Comparison of ENCODE assay signal across 8 cellular contexts in the genomic region with DNA sequence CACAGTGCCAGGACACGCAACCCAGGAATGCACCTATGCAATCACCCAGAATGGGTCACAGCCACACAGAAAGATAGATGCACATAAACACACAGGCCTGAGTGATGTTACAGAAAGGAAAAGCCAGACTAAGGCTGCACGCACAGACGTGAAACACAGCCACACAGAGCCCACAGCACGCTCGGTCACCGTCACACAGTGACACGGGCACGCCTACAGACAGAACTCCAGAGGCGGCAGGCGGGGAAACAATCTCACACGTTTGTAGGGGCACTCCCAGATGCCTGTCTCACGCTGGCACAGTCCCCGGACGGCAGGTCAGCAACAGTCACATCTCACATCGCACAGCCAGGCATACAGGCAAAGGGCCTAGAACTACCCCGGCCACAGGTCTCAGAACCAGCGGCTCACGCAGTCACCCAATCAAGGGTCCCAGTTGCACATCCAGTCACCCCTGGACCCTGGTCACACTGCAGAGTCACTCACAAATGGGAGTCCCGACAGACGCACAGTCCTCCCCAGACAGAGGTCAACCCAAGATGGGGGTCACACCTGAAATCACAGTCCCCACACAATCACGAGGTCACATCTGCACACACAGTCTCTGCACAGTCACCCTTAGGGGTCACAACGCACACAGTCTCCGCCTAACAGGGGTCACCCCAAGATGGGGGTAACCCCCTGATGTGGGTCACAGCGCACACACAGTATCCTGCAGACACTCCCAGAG. TPM values are rescaled to one million over a fixed set of nuclear protein-coding genes. Genes with fewer than 3 reads are reported as not detected.
DNase-seq lines count a peak whose midpoint lies in the region; ATAC-seq and TF ChIP-seq lines count a peak whose summit lies in the region.

No MANE protein-coding gene starts in this region.

- H3K4me1 Mint-ChIP-seq in activated T-cell treated with anti-CD3 and anti-CD28 coated beads, Interleukin-2, amount 50 U/mL, for 72 hours (ENCODE audit: low read depth): peaks cover 53% of the 10 kb centered on the region

- no peaks in the 10 kb centered on the region for H3K9me2 ChIP-seq in OCI-LY1 (ENCODE audit: low read depth, low read length)

- peak overlapping the region; percentile 68 for H3K4me3 ChIP-seq in GM12875 (ENCODE audit: low read depth, low read length)
- H3K4me3 ChIP-seq in OCI-LY1 (ENCODE audit: low read depth, low read length, poor library complexity, severe bottlenecking): peak overlapping the region; percentile 95
- H3K4me3 ChIP-seq in fibroblast of lung (replicated peaks in 1 of 4; ENCODE audit: control extremely low read depth in 1 of 4, insufficient read depth in 1 of 4, low read depth in 3 of 4, low read length in 4 of 4): peak overlapping the region; percentile 93 to 100 (median 97)
- peak overlapping the region; percentile 66 for H3K4me3 ChIP-seq in neuron (ENCODE audit: low read length)
- peak overlapping the region; percentile 77 for H3K4me3 ChIP-seq in thymus (ENCODE audit: low read length)

- H3K27ac ChIP-seq in OCI-LY1 (ENCODE audit: low read depth, low read length, poor library complexity, severe bottlenecking) (peak overlapping the region; percentile 44), fibroblast of lung (ENCODE audit: insufficient read depth, low read length) (peak overlapping the region; percentile 100), thymus (ENCODE audit: low read depth) (peak overlapping the region; percentile 85)

- no peaks in the 10 kb centered on the region for H3K9me3 ChIP-seq in OCI-LY1 (ENCODE audit: low read length)
- no peaks in the 10 kb centered on the region for H3K9me3 ChIP-seq in fibroblast of lung (ENCODE audit: control insufficient read depth, insufficient read depth, low read depth, low read length)
- H3K9me3 ChIP-seq in neuron (ENCODE audit: low read length): peaks cover 5% of the 10 kb centered on the region
- no peaks in the 10 kb centered on the region for H3K9me3 ChIP-seq in thymus (ENCODE audit: control insufficient read depth)

- no peaks in the 10 kb centered on the region for H3F3A ChIP-seq in OCI-LY1 (ENCODE audit: insufficient read depth, low read length)

- H3K4me2 ChIP-seq in OCI-LY1 (ENCODE audit: low read length) (peak overlapping the region; percentile 95), fibroblast of lung (ENCODE audit: extremely low read depth, insufficient read depth, low read length) (peak overlapping the region; percentile 99)

- H3K27me3 Mint-ChIP-seq in activated T-cell treated with anti-CD3 and anti-CD28 coated beads, Interleukin-2, amount 50 U/mL, for 72 hours (ENCODE audit: low read depth): peaks cover 6% of the 10 kb centered on the region

- WGBS in thymus: 48% methylated on average over 24 of the region's 24 CpGs

- H3K4me1 ChIP-seq in OCI-LY1 (ENCODE audit: insufficient read depth, low read length, severe bottlenecking) (peaks cover 16% of the 10 kb centered on the region), fibroblast of lung (ENCODE audit: control insufficient read depth, extremely low read depth, insufficient read depth, low read length) (peaks cover 27% of the 10 kb centered on the region), neuron (ENCODE audit: insufficient read depth, low read length) (peaks cover 26% of the 10 kb centered on the region), thymus (ENCODE audit: control insufficient read depth, insufficient read depth, low read length) (peaks cover 3% of the 10 kb centered on the region)

- peaks cover 0 to 4% of the 10 kb centered on the region in 2 donors for H3K9me3 Mint-ChIP-seq in activated T-cell treated with anti-CD3 and anti-CD28 coated beads, Interleukin-2, amount 50 U/mL, for 72 hours

- ATAC-seq in HG02571 (IDR thresholded peaks at IDR 0.05; ENCODE audit: unreplicated experiment) (peak; percentile 14), GM18519 (IDR thresholded peaks at IDR 0.05; ENCODE audit: low FRiP score, unreplicated experiment) (no peak)
- peak; percentile 54 to 64 for ATAC-seq in activated T-cell treated with anti-CD3 and anti-CD28 coated beads, Interleukin-2, amount 50 U/mL, for 72 hours (replicated peaks in 1 of 2)

- peak overlapping the region; percentile 64 for H3K27ac Mint-ChIP-seq in activated T-cell treated with anti-CD3 and anti-CD28 coated beads, Interleukin-2, amount 50 U/mL, for 72 hours

- H4K20me1 ChIP-seq in OCI-LY1 (ENCODE audit: insufficient read depth, low read length) (no peaks in the 10 kb centered on the region), fibroblast of lung (ENCODE audit: control insufficient read depth, extremely low read depth, insufficient read depth, low read length) (no peaks in the 10 kb centered on the region)

- H2AFZ ChIP-seq in OCI-LY1 (ENCODE audit: low read length): no peak overlapping the region
- no peak overlapping the region for H2AFZ ChIP-seq in fibroblast of lung (ENCODE audit: low read length)
- no peak overlapping the region for H2AFZ ChIP-seq in neuron (ENCODE audit: low read depth, low read length)

- peaks cover 3 to 15% of the 10 kb centered on the region in 2 donors for H3K36me3 Mint-ChIP-seq in activated T-cell treated with anti-CD3 and anti-CD28 coated beads, Interleukin-2, amount 50 U/mL, for 72 hours (ENCODE audit: insufficient read depth in 2 of 2)

- peak overlapping the region; percentile 85 to 89 for H3K4me3 Mint-ChIP-seq in activated T-cell treated with anti-CD3 and anti-CD28 coated beads, Interleukin-2, amount 50 U/mL, for 72 hours

- H3K36me3 ChIP-seq in OCI-LY1 (ENCODE audit: insufficient read depth, low read length) (no peaks in the 10 kb centered on the region; the same call in 1 of the 2 replicates), fibroblast of lung (ENCODE audit: control insufficient read depth, insufficient read depth, low read length) (peaks cover 1% of the 10 kb centered on the region), neuron (ENCODE audit: insufficient read depth, low read length) (peaks cover 17% of the 10 kb centered on the region), thymus (ENCODE audit: control insufficient read depth, insufficient read depth) (no peaks in the 10 kb centered on the region)

- H3K9ac ChIP-seq in OCI-LY1 (ENCODE audit: low read length): peak overlapping the region; percentile 92
- peak overlapping the region; percentile 97 for H3K9ac ChIP-seq in fibroblast of lung (ENCODE audit: insufficient read depth, low read length)

- H3K27me3 ChIP-seq in OCI-LY1 (ENCODE audit: insufficient read depth, low read length) (no peaks in the 10 kb centered on the region), fibroblast of lung (ENCODE audit: control insufficient read depth, insufficient read depth, low read length) (no peaks in the 10 kb centered on the region), neuron (ENCODE audit: insufficient read depth, low read length) (no peaks in the 10 kb centered on the region), thymus (ENCODE audit: control insufficient read depth, insufficient read depth) (peaks cover 2% of the 10 kb centered on the region)

- peak; percentile 68 to 71 for DNase-seq in activated T-cell treated with anti-CD3 and anti-CD28 coated beads, Interleukin-2, amount 50 U/mL, for 72 hours
- peak; percentile 78 to 89 for DNase-seq in fibroblast of lung (ENCODE audit: low read depth in 2 of 2)

- H3K79me2 ChIP-seq in OCI-LY1 (ENCODE audit: insufficient read depth, low read length) (0 out of 2 replicates have a peak, but pooled peaks cover 3% of the 10 kb centered on the region), fibroblast of lung (ENCODE audit: control insufficient read depth, insufficient read depth, low read length) (peaks cover 49% of the 10 kb centered on the region)

- no peak for TF ChIP-seq CTCF in GM12875 (IDR thresholded peaks at IDR 0.05; ENCODE audit: borderline replicate concordance, insufficient read depth, low read depth, low read length)
- TF ChIP-seq CTCF in OCI-LY1 (IDR thresholded peaks at IDR 0.05; ENCODE audit: low read length): no peak
- no peak for TF ChIP-seq CTCF in fibroblast of lung (conservative IDR thresholded peaks at IDR 0.05 in 1 of 2, IDR thresholded peaks at IDR 0.05 in 1 of 2; ENCODE audit: low read depth in 1 of 2, low read length in 2 of 2)

RNA-seq across cellular contexts. Expression of gene SSH1, which starts 0.8 kb away (rescaled TPM):
- 10 to 100 TPM; 33.8 to 48.8 TPM for total RNA-seq in activated T-cell treated with anti-CD3 and anti-CD28 coated beads, Interleukin-2, amount 50 U/mL, for 72 hours
- 14.4 and 24.9 TPM in 2 replicates for total RNA-seq in fibroblast of lung
- polyA plus RNA-seq in fibroblast of lung (22.1 and 31.9 TPM in 2 replicates), thymus (5.1 TPM)
- 21.3 and 23.4 TPM in 2 replicates for polyA plus RNA-seq in fibroblast of lung (2012)
- polyA minus RNA-seq in fibroblast of lung (ENCODE audit: low replicate concordance): 66.6 and 95.5 TPM in 2 replicates

RNA-seq across cellular contexts. Expression of gene DAO, which starts 23.3 kb away (rescaled TPM):
- not detected for total RNA-seq in activated T-cell treated with anti-CD3 and anti-CD28 coated beads, Interleukin-2, amount 50 U/mL, for 72 hours
- not detected in 2 replicates for total RNA-seq in fibroblast of lung
- polyA plus RNA-seq in fibroblast of lung (not detected in 2 replicates), thymus (0.07 TPM)
- polyA plus RNA-seq in fibroblast of lung (2012): not detected in 2 replicates
- not detected in 2 replicates for polyA minus RNA-seq in fibroblast of lung (ENCODE audit: low replicate concordance)

Comparison
In these comparisons a context has a peak if more than half of its experiments do, and no peak if none do; other contexts are left out.
1. H3K27ac ChIP-seq: peak in every context shown above with its lines; median percentile 100 in fibroblast of lung; 85 in thymus; 44 in OCI-LY1.